26 cellular contexts compared by ENCODE assay signal in the genomic region with DNA sequence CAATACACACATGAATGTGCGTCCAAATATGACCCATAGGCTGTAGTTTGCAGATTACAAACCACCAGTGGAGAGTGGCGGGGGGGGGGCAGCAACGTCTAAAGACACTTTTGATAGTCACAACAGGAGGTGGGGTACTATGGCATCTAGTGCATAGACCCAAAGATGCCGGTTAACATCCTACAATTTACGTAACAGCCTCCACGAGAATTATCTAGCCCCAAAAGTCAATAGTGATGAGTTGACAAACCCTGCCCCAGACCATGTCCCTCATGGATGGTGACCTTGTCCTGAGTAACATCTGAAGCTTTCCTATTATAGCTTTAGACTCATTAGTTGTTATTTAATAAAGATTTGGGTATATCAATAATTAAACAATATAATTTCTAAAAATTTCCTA.
"Had no signal": no experiment of that assay in that cellular context is flagged by ENCODE, and none has a peak within 500 bp of the region (broad histone marks: within the 10 kb centered on the region; RNA-seq: fewer than 3 reads in every experiment).

No MANE protein-coding gene starts in this region.

- H3K9me3 ChIP-seq: colonic mucosa, esophagus squamous epithelium, gastrocnemius medialis, left lung, lower lobe of right lung had no signal

- H3K27ac ChIP-seq: colonic mucosa, epithelial cell of prostate, esophagus squamous epithelium, gastrocnemius medialis, heart right ventricle, left lung, lower lobe of right lung had no signal

- H3K4me3 Mint-ChIP-seq: dendritic cell treated with granulocyte-macrophage colony-stimulating factor and Interleukin-4, amounts not matched to agents 40 ng/mL and 50 ng/mL, for 4 days; effector memory CD8-positive, alpha-beta T cell; endodermal cell had no signal

- H3K9me3 Mint-ChIP-seq: dendritic cell treated with granulocyte-macrophage colony-stimulating factor and Interleukin-4, amounts not matched to agents 40 ng/mL and 50 ng/mL, for 4 days; effector memory CD8-positive, alpha-beta T cell had no signal

- H3K27me3 Mint-ChIP-seq: dendritic cell treated with granulocyte-macrophage colony-stimulating factor and Interleukin-4, amounts not matched to agents 40 ng/mL and 50 ng/mL, for 4 days had no signal

- H3K4me3 ChIP-seq: colonic mucosa, esophagus squamous epithelium, gastrocnemius medialis, heart right ventricle, left lung, lower lobe of right lung had no signal

- DNase-seq: colonic mucosa; cortex of kidney; effector CD8-positive, alpha-beta T cell; effector memory CD8-positive, alpha-beta T cell; endodermal cell; erythroblast; esophagus squamous epithelium; foreskin fibroblast; foreskin melanocyte; gastrocnemius medialis; glutamatergic neuron; head of caudate nucleus; heart right ventricle; hippocampal formation; left cardiac atrium; left lung; left ventricle myocardium superior; lower lobe of right lung; midbrain; naive thymus-derived CD4-positive, alpha-beta T cell had no signal

- H3K36me3 ChIP-seq: colonic mucosa, esophagus squamous epithelium, gastrocnemius medialis, heart right ventricle, left lung, lower lobe of right lung had no signal

- H3K27me3 ChIP-seq: colonic mucosa, esophagus squamous epithelium, gastrocnemius medialis, heart right ventricle, left lung had no signal

- ATAC-seq: effector memory CD8-positive, alpha-beta T cell; esophagus mucosa; gastrocnemius medialis; heart right ventricle; left cardiac atrium; left lung; left ventricle myocardium superior; lower lobe of right lung; naive thymus-derived CD4-positive, alpha-beta T cell had no signal

- H3K27ac Mint-ChIP-seq: dendritic cell treated with granulocyte-macrophage colony-stimulating factor and Interleukin-4, amounts not matched to agents 40 ng/mL and 50 ng/mL, for 4 days; effector memory CD8-positive, alpha-beta T cell; endodermal cell had no signal

- FAIRE-seq: endometrium, islet of Langerhans, keratinocyte had no signal

- H3K4me1 ChIP-seq: colonic mucosa, esophagus squamous epithelium, gastrocnemius medialis, lower lobe of right lung had no signal
